8 cellular contexts compared by ENCODE assay signal in genomic region chr5:138491669-138492551, GRCh38. TPM values are rescaled to one million over a fixed set of nuclear protein-coding genes. Genes with fewer than 3 reads are reported as not detected.
DNase-seq lines count a peak whose midpoint lies in the region; ATAC-seq lines count a peak whose summit lies in the region.

No MANE protein-coding gene starts in this region.

- in situ Hi-C loops in KBM-7 (cut with MboI; ENCODE audit: low pct_unique_long_range_greater_than_20kb, low sequenced_read_pairs): no loop called here

- H3K27ac Mint-ChIP-seq in activated naive CD4-positive, alpha-beta T cell treated with anti-CD3 and anti-CD28 coated beads for 36 hours: no peak overlapping the region

- ATAC-seq in GM21737 (IDR thresholded peaks at IDR 0.05; ENCODE audit: unreplicated experiment): peak; percentile 95

- no peaks in the 10 kb centered on the region for H3K9me3 Mint-ChIP-seq in activated naive CD4-positive, alpha-beta T cell treated with anti-CD3 and anti-CD28 coated beads for 36 hours

- peaks cover 36% of the 10 kb centered on the region for H3K4me1 ChIP-seq in SJSA1 (replicated peaks)

- peak overlapping the region; percentile 54 for H3K4me3 ChIP-seq in SJSA1

- H3K4me3 Mint-ChIP-seq in activated naive CD4-positive, alpha-beta T cell treated with anti-CD3 and anti-CD28 coated beads for 36 hours: peak overlapping the region; percentile 89

- CTCF ChIA-PET in activated naive CD4-positive, alpha-beta T cell treated with anti-CD3 and anti-CD28 coated beads for 36 hours (lab: Charles Lee): interaction anchor here (1.6 kb wide), 1 partner anchor 42 kb away, joined by 12 read pairs; no protein-coding TSS in a partner anchor

- no peaks in the 10 kb centered on the region; the same call in 1 of the 2 replicates for H3K9me3 ChIP-seq in SJSA1 (replicated peaks)

- H3K36me3 Mint-ChIP-seq in activated naive CD4-positive, alpha-beta T cell treated with anti-CD3 and anti-CD28 coated beads for 36 hours (ENCODE audit: low read depth): no peaks in the 10 kb centered on the region

- no peaks in the 10 kb centered on the region; the same call in 1 of the 2 replicates for H3K36me3 ChIP-seq in SJSA1

- intact Hi-C loops in activated naive CD4-positive, alpha-beta T cell treated with anti-CD3 and anti-CD28 coated beads for 36 hours (cut with micrococcal nuclease): loop anchor here (1.0 to 2.0 kb wide), 5 partner anchors 27 to 314 kb away; partner anchors contain the start of genes BRD8, CDC23, CDC25C and EGR1

- peaks cover 11% of the 10 kb centered on the region for H3K4me1 Mint-ChIP-seq in activated naive CD4-positive, alpha-beta T cell treated with anti-CD3 and anti-CD28 coated beads for 36 hours (ENCODE audit: low read depth)

- peak; percentile 96 for DNase-seq in DMS53 (lab: John Stamatoyannopoulos, UW)
- DNase-seq in KBM-7: peak; percentile 70
- peak; percentile 82 to 94 for DNase-seq in SJSA1 (ENCODE audit: low read depth in 1 of 2, low spot score in 2 of 2)
- DNase-seq in activated naive CD4-positive, alpha-beta T cell treated with anti-CD3 and anti-CD28 coated beads for 36 hours: peak; percentile 85
- peak; percentile 91 for DNase-seq in germinal center (ENCODE audit: low spot score)
- DNase-seq in occipital lobe (lab: John Stamatoyannopoulos, UW): peak; percentile 92
- peak; percentile 89 for DNase-seq in superior temporal gyrus (ENCODE audit: extremely low spot score)

- H3K27me3 ChIP-seq in SJSA1 (replicated peaks): no peaks in the 10 kb centered on the region

- peaks cover 11% of the 10 kb centered on the region for H3K27me3 Mint-ChIP-seq in activated naive CD4-positive, alpha-beta T cell treated with anti-CD3 and anti-CD28 coated beads for 36 hours (ENCODE audit: low read depth)

- peak overlapping the region; percentile 39 for H3K27ac ChIP-seq in SJSA1

RNA-seq across cellular contexts. Expression of gene EGR1, which starts 26.6 kb away (rescaled TPM):
- total RNA-seq in SJSA1 (2014; rRNA removed; shearing (Covaris generic)): 3.2 and 4.8 TPM in 2 replicates
- 10 to 100 TPM; 20.4 to 20.7 TPM for total RNA-seq in activated naive CD4-positive, alpha-beta T cell treated with anti-CD3 and anti-CD28 coated beads for 36 hours
- total RNA-seq in occipital lobe: 2.8 TPM

RNA-seq across cellular contexts. Expression of gene ETF1, which starts 51.1 kb away (rescaled TPM):
- total RNA-seq in SJSA1 (2014; rRNA removed; shearing (Covaris generic)): 134 and 167 TPM in 2 replicates
- 100 to 1,000 TPM in 1 of 2 experiments, 10 to 100 TPM in 1; 99.8 to 107 TPM for total RNA-seq in activated naive CD4-positive, alpha-beta T cell treated with anti-CD3 and anti-CD28 coated beads for 36 hours
- 63.3 TPM for total RNA-seq in occipital lobe

RNA-seq across cellular contexts. Expression of gene REEP2, which starts 53.1 kb away (rescaled TPM):
- 0.21 TPM in 1 of 2 replicates, not detected in the other for total RNA-seq in SJSA1 (2014; rRNA removed; shearing (Covaris generic))
- total RNA-seq in activated naive CD4-positive, alpha-beta T cell treated with anti-CD3 and anti-CD28 coated beads for 36 hours: 1 to 10 TPM; 1.8 to 2.2 TPM
- 71.0 TPM for total RNA-seq in occipital lobe

Comparison
In these comparisons a context has a peak if more than half of its experiments do, and no peak if none do; other contexts are left out.
1. Peak in every context shown above with its lines: DNase-seq, ATAC-seq, H3K4me3 ChIP-seq and H3K27ac ChIP-seq.
2. RNA of gene REEP2, which starts 53.1 kb away (total RNA-seq): 71.0 TPM in occipital lobe (single experiment); 1.8 to 2.2 TPM in activated naive CD4-positive, alpha-beta T cell treated with anti-CD3 and anti-CD28 coated beads for 36 hours and 0.21 TPM in SJSA1; every median in the first group is over 10 times any median in the second.